23 cellular contexts compared by ENCODE assay signal in genomic region chr7:44226396-44226753, GRCh38. TPM values are rescaled to one million over a fixed set of nuclear protein-coding genes. Genes with fewer than 3 reads are reported as not detected.
DNase-seq lines count a peak whose midpoint lies in the region; ATAC-seq and TF ChIP-seq lines count a peak whose summit lies in the region.
"Had no signal": no experiment of that assay in that cellular context is flagged by ENCODE, and none has a peak within 500 bp of the region (broad histone marks: within the 10 kb centered on the region; RNA-seq: fewer than 3 reads in every experiment).

No MANE protein-coding gene starts in this region.

- TF ChIP-seq CTCF in WERI-Rb-1 (IDR thresholded peaks at IDR 0.05; ENCODE audit: low read depth, low read length), result no peak
- no peak for TF ChIP-seq CTCF in neural progenitor cell (IDR thresholded peaks at IDR 0.05)
- no peak for TF ChIP-seq CTCF in progenitor cell of endocrine pancreas (IDR thresholded peaks at IDR 0.05; ENCODE audit: unreplicated experiment)

- H3K9me3 ChIP-seq in WERI-Rb-1 (ENCODE audit: severe bottlenecking), result no peaks in the 10 kb centered on the region
- no peaks in the 10 kb centered on the region for H3K9me3 ChIP-seq in neural progenitor cell (ENCODE audit: low read depth)
- H3K9me3 ChIP-seq: BE2C, HAP-1 had no signal

- DNase-seq in Right ventricle myocardium inferior (ENCODE audit: missing footprints) (peak; percentile 22), cardiac septum (ENCODE audit: low spot score) (no peak), WERI-Rb-1 (no peak), neural progenitor cell (ENCODE audit: low spot score) (no peak), progenitor cell of endocrine pancreas (ENCODE audit: low spot score, unreplicated experiment) (no peak)
- no peak for DNase-seq in stimulated activated effector memory CD8-positive, alpha-beta T cell treated with anti-CD3 and anti-CD28 coated beads, Interleukin-12 subunit alpha, Interleukin-12 subunit beta, amount 100 ng/mL, for 72 hours (ENCODE audit: low spot score in 2 of 2)
- DNase-seq: BE2C, DND-41, KBM-7, NCI-H1092, NCI-H1436, NCI-H187 treated with DMSO at 0.1 percent for 48 hours, NCI-H2227 treated with DMSO at 0.1 percent for 48 hours, NCI-H774, OCI-M1, SHP77, T-cell had no signal

- ATAC-seq in Right ventricle myocardium inferior, result no peak
- ATAC-seq in stimulated activated effector memory CD8-positive, alpha-beta T cell treated with anti-CD3 and anti-CD28 coated beads, Interleukin-12 subunit alpha, Interleukin-12 subunit beta, amount 100 ng/mL, for 72 hours, result no peak
- no peak for ATAC-seq in GM21447 (IDR thresholded peaks at IDR 0.05; ENCODE audit: unreplicated experiment)
- ATAC-seq: GM12878, GM23338, T-cell had no signal

- H4K20me1 ChIP-seq in neural progenitor cell (ENCODE audit: low read depth), result no peaks in the 10 kb centered on the region

- H3K27me3 Mint-ChIP-seq in neural progenitor cell (ENCODE audit: insufficient read depth, low read depth) (peaks cover 9% of the 10 kb centered on the region), progenitor cell of endocrine pancreas (peaks cover 13% of the 10 kb centered on the region)

- H3K4me1 ChIP-seq in neural progenitor cell, result peaks cover 25% of the 10 kb centered on the region
- H3K4me1 ChIP-seq: BE2C, HAP-1 had no signal

- H3K4me2 ChIP-seq in neural progenitor cell, result no peak overlapping the region
- H3K4me2 ChIP-seq: GM23338 had no signal

- no peak overlapping the region for H2AFZ ChIP-seq in neural progenitor cell (replicated peaks)
- H2AFZ ChIP-seq: GM23338 had no signal

- no peaks in the 10 kb centered on the region for H3K79me2 ChIP-seq in neural progenitor cell (ENCODE audit: low read depth)

- peak overlapping the region; percentile 42 for H3K27ac Mint-ChIP-seq in neural progenitor cell
- peak overlapping the region; percentile 54 for H3K27ac Mint-ChIP-seq in stimulated activated effector memory CD8-positive, alpha-beta T cell treated with anti-CD3 and anti-CD28 coated beads, Interleukin-12 subunit alpha, Interleukin-12 subunit beta, amount 100 ng/mL, for 72 hours
- no peak overlapping the region for H3K27ac Mint-ChIP-seq in progenitor cell of endocrine pancreas
- H3K27ac Mint-ChIP-seq: GM23338, T-cell had no signal

- H3K36me3 ChIP-seq in WERI-Rb-1 (no peaks in the 10 kb centered on the region), neural progenitor cell (no peaks in the 10 kb centered on the region)
- H3K36me3 ChIP-seq: BE2C, HAP-1 had no signal

- H3K9me3 Mint-ChIP-seq in neural progenitor cell (no peaks in the 10 kb centered on the region), progenitor cell of endocrine pancreas (ENCODE audit: low read depth) (no peaks in the 10 kb centered on the region)
- no peaks in the 10 kb centered on the region for H3K9me3 Mint-ChIP-seq in stimulated activated effector memory CD8-positive, alpha-beta T cell treated with anti-CD3 and anti-CD28 coated beads, Interleukin-12 subunit alpha, Interleukin-12 subunit beta, amount 100 ng/mL, for 72 hours
- H3K9me3 Mint-ChIP-seq: GM23338, T-cell had no signal

- H3K4me3 Mint-ChIP-seq in neural progenitor cell (no peak overlapping the region), progenitor cell of endocrine pancreas (ENCODE audit: low read depth) (no peak overlapping the region)
- no peak overlapping the region for H3K4me3 Mint-ChIP-seq in stimulated activated effector memory CD8-positive, alpha-beta T cell treated with anti-CD3 and anti-CD28 coated beads, Interleukin-12 subunit alpha, Interleukin-12 subunit beta, amount 100 ng/mL, for 72 hours
- H3K4me3 Mint-ChIP-seq: GM23338, T-cell had no signal

- intact Hi-C loops in Right ventricle myocardium inferior (cut with DNase I) (no loop called here), cardiac septum (cut with DNase I) (no loop called here)

- peak overlapping the region; percentile 79 for H3K27ac ChIP-seq in WERI-Rb-1
- H3K27ac ChIP-seq in neural progenitor cell, result no peak overlapping the region

- no peak overlapping the region for H3K4me3 ChIP-seq in WERI-Rb-1 (ENCODE audit: low read depth, low read length)
- no peak overlapping the region for H3K4me3 ChIP-seq in neural progenitor cell
- H3K4me3 ChIP-seq: GM12878, GM23338, HAP-1 had no signal

- no peak overlapping the region for H3K9ac ChIP-seq in neural progenitor cell

- peaks cover 27% of the 10 kb centered on the region for H3K4me1 Mint-ChIP-seq in neural progenitor cell
- no peaks in the 10 kb centered on the region for H3K4me1 Mint-ChIP-seq in stimulated activated effector memory CD8-positive, alpha-beta T cell treated with anti-CD3 and anti-CD28 coated beads, Interleukin-12 subunit alpha, Interleukin-12 subunit beta, amount 100 ng/mL, for 72 hours
- no peaks in the 10 kb centered on the region for H3K4me1 Mint-ChIP-seq in progenitor cell of endocrine pancreas (ENCODE audit: low read depth)
- H3K4me1 Mint-ChIP-seq: T-cell had no signal

- H3F3A ChIP-seq in neural progenitor cell (ENCODE audit: low read depth), result no peaks in the 10 kb centered on the region

- H3K36me3 Mint-ChIP-seq in neural progenitor cell (no peaks in the 10 kb centered on the region), progenitor cell of endocrine pancreas (ENCODE audit: insufficient read depth) (no peaks in the 10 kb centered on the region)
- no peaks in the 10 kb centered on the region for H3K36me3 Mint-ChIP-seq in stimulated activated effector memory CD8-positive, alpha-beta T cell treated with anti-CD3 and anti-CD28 coated beads, Interleukin-12 subunit alpha, Interleukin-12 subunit beta, amount 100 ng/mL, for 72 hours
- H3K36me3 Mint-ChIP-seq: T-cell had no signal

- H3K27me3 ChIP-seq in WERI-Rb-1 (ENCODE audit: insufficient read depth, low read depth, severe bottlenecking) (no peaks in the 10 kb centered on the region), neural progenitor cell (no peaks in the 10 kb centered on the region)
- H3K27me3 ChIP-seq: BE2C had no signal

RNA-seq across cellular contexts. Expression of gene YKT6, which starts 25.6 kb away (rescaled TPM):
- 58.0 TPM for total RNA-seq in Right ventricle myocardium inferior
- total RNA-seq in cardiac septum, result 56.1 TPM
- total RNA-seq in neural progenitor cell (ENCODE audit: low replicate concordance), result 43.8 and 69.2 TPM in 2 replicates
- 79.2 and 82.5 TPM in 2 replicates for total RNA-seq in progenitor cell of endocrine pancreas

RNA-seq across cellular contexts. Expression of gene GCK, which starts 37.1 kb away (rescaled TPM):
- total RNA-seq in Right ventricle myocardium inferior (1.8 TPM), cardiac septum (3.7 TPM), neural progenitor cell (ENCODE audit: low replicate concordance) (0.15 TPM in 1 of 2 replicates, not detected in the other), progenitor cell of endocrine pancreas (4.9 and 5.9 TPM in 2 replicates)
- total RNA-seq: A673, GM12878, HT1080 had no signal
